12 cellular contexts compared by ENCODE assay signal in genomic region chr5:90878549-90879196, GRCh38.
A peak's percentile ranks its signal among the peaks of the same experiment; 100 is the strongest.
DNase-seq lines count a peak whose midpoint lies in the region; ATAC-seq and TF ChIP-seq lines count a peak whose summit lies in the region.
"Had no signal": no experiment of that assay in that cellular context is flagged by ENCODE, and none has a peak within 500 bp of the region (broad histone marks: within the 10 kb centered on the region; RNA-seq: fewer than 3 reads in every experiment).

No MANE protein-coding gene starts in this region.

- H3K9me3 ChIP-seq in lung (ENCODE audit: control insufficient read depth in 2 of 2, insufficient read depth in 1 of 2, low read length in 1 of 2) (no peaks in the 10 kb centered on the region), upper lobe of right lung (no peaks in the 10 kb centered on the region)
- H3K9me3 ChIP-seq: neutrophil had no signal

- H3K27ac ChIP-seq in lung (ENCODE audit: low read depth in 1 of 2, low read length in 1 of 2) (peak overlapping the region; percentile 32 to 33), upper lobe of right lung (peak overlapping the region; percentile 59)
- H3K27ac ChIP-seq: neutrophil had no signal

- no peaks in the 10 kb centered on the region for H3K9me3 Mint-ChIP-seq in activated T-cell treated with anti-CD3 and anti-CD28 coated beads, Interleukin-2, amount 50 U/mL, for 72 hours
- H3K9me3 Mint-ChIP-seq: activated naive CD4-positive, alpha-beta T cell treated with anti-CD3 and anti-CD28 coated beads, Interleukin-2, amount 50 U/mL, for 24 hours had no signal

- H3K27me3 Mint-ChIP-seq in activated T-cell treated with anti-CD3 and anti-CD28 coated beads, Interleukin-2, amount 50 U/mL, for 72 hours (ENCODE audit: low read depth) = peaks cover 68% of the 10 kb centered on the region

- DNase-seq in activated T-cell treated with anti-CD3 and anti-CD28 coated beads, Interleukin-2, amount 50 U/mL, for 72 hours = no peak
- DNase-seq in activated T-cell treated with anti-CD3 and anti-CD28 coated beads for 4 hours = no peak
- peak; percentile 48 for DNase-seq in epithelial cell of esophagus (ENCODE audit: low read depth)
- peak; percentile 55 for DNase-seq in lung (ENCODE audit: low spot score)
- no peak for DNase-seq in upper lobe of right lung
- no peak for DNase-seq in activated CD4-positive, CD25-positive, alpha-beta regulatory T cell (lab: John Stamatoyannopoulos, UW)
- DNase-seq in DMS79 treated with DMSO at 0.1 percent for 48 hours (lab: John Stamatoyannopoulos, UW) = no peak
- DNase-seq in GM03348 (ENCODE audit: low spot score) = no peak
- DNase-seq: ACHN, hippocampal formation had no signal

- H3K4me3 Mint-ChIP-seq in activated T-cell treated with anti-CD3 and anti-CD28 coated beads, Interleukin-2, amount 50 U/mL, for 72 hours = no peak overlapping the region
- H3K4me3 Mint-ChIP-seq: activated naive CD4-positive, alpha-beta T cell treated with anti-CD3 and anti-CD28 coated beads, Interleukin-2, amount 50 U/mL, for 24 hours had no signal

- H3K4me1 Mint-ChIP-seq in activated T-cell treated with anti-CD3 and anti-CD28 coated beads, Interleukin-2, amount 50 U/mL, for 72 hours (ENCODE audit: low read depth) = peaks cover 9% of the 10 kb centered on the region

- TF ChIP-seq CTCF in epithelial cell of esophagus (IDR thresholded peaks at IDR 0.05; ENCODE audit: insufficient read depth, low read depth, low read length, missing control alignments) (no peak), lung (IDR thresholded peaks at IDR 0.05; ENCODE audit: control extremely low read depth, extremely low read depth) (no peak), upper lobe of right lung (IDR thresholded peaks at IDR 0.05) (no peak)

- H3K27ac Mint-ChIP-seq in activated T-cell treated with anti-CD3 and anti-CD28 coated beads, Interleukin-2, amount 50 U/mL, for 72 hours = no peak overlapping the region
- H3K27ac Mint-ChIP-seq: activated naive CD4-positive, alpha-beta T cell treated with anti-CD3 and anti-CD28 coated beads, Interleukin-2, amount 50 U/mL, for 24 hours had no signal

- intact Hi-C loops in upper lobe of right lung (cut with DNase I) = no loop called here

- no peaks in the 10 kb centered on the region for H3K36me3 ChIP-seq in lung (ENCODE audit: control insufficient read depth in 2 of 2, insufficient read depth in 2 of 2, low read length in 2 of 2)
- H3K36me3 ChIP-seq in upper lobe of right lung = no peaks in the 10 kb centered on the region
- H3K36me3 ChIP-seq: neutrophil had no signal

- H3K4me3 ChIP-seq in epithelial cell of esophagus (ENCODE audit: low read length) (no peak overlapping the region), lung (no peak overlapping the region), upper lobe of right lung (no peak overlapping the region)

- 39 to 62% methylated on average over 3 of the region's 3 CpGs for WGBS in lung, 2 donors

- ATAC-seq in activated T-cell treated with anti-CD3 and anti-CD28 coated beads, Interleukin-2, amount 50 U/mL, for 72 hours (replicated peaks in 1 of 2) = peak; percentile 50 to 53
- ATAC-seq in lung (ENCODE audit: insufficient read depth, low FRiP score) = peak; percentile 74
- ATAC-seq in upper lobe of right lung = peak; percentile 90

- H3K27me3 ChIP-seq in lung (ENCODE audit: control insufficient read depth, insufficient read depth) (no peaks in the 10 kb centered on the region), upper lobe of right lung (no peaks in the 10 kb centered on the region)
- H3K27me3 ChIP-seq: neutrophil had no signal

- H3K4me1 ChIP-seq in lung (ENCODE audit: control insufficient read depth in 2 of 2, insufficient read depth in 2 of 2, low read length in 2 of 2) (peaks cover 0 to 3% of the 10 kb centered on the region in 2 donors), upper lobe of right lung (peaks cover 17% of the 10 kb centered on the region)

- H3K36me3 Mint-ChIP-seq in activated T-cell treated with anti-CD3 and anti-CD28 coated beads, Interleukin-2, amount 50 U/mL, for 72 hours (ENCODE audit: insufficient read depth in 2 of 2) = no peaks in the 10 kb centered on the region
- H3K36me3 Mint-ChIP-seq: activated naive CD4-positive, alpha-beta T cell treated with anti-CD3 and anti-CD28 coated beads, Interleukin-2, amount 50 U/mL, for 24 hours had no signal

Comparison
In these comparisons a context has a peak if more than half of its experiments do, and no peak if none do; other contexts are left out.
1. DNase-seq: peak in epithelial cell of esophagus (single experiment) and lung (single experiment); none in activated T-cell treated with anti-CD3 and anti-CD28 coated beads, Interleukin-2, amount 50 U/mL, for 72 hours (0 of 2), activated T-cell treated with anti-CD3 and anti-CD28 coated beads for 4 hours (single experiment), upper lobe of right lung (single experiment), activated CD4-positive, CD25-positive, alpha-beta regulatory T cell (0 of 4), DMS79 treated with DMSO at 0.1 percent for 48 hours (single experiment) and GM03348 (single experiment).
2. Peak in every context shown above with its lines, with median percentiles within 50 percentile points of each other: ATAC-seq.